ENCODE assay signal across 1 cellular context in the genomic region with DNA sequence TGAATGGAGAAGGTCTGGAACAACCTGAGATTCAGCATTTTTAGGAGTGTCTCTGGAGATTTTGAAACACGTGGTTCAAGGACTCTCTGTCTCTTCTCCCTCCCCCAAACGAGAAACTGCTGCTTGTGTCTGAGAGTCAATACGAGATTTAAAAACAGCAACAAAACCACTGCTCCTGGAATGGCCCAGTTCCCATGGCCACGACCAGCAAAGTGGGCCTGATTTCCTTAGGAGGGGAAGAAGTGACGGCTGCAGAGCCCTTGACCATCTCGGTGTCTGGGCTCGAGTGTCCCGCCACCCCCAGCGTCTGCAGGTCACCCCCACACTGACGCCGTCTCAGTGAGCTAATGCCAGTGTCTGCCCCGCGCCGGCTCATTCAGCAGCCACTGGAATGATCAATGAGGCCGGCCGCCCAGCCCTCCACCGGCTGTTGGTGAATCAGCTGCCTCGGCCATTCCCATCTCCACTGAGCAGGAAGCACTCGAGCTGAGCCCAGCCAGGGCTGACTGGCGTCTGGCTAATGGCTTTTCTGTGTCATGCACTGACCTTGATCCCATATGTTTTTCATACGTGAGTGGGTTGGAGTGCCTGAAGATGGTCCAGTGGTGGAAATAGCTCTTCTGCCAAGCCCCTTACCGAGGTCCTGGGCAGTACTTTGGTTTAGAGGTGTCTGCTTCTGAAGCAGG.
A peak's percentile ranks its signal among the peaks of the same experiment; 100 is the strongest.
TF ChIP-seq lines count a peak whose summit lies in the region.

No MANE protein-coding gene starts in this region.

TF ChIP-seq in HepG2, 621 proteins besides CTCF, POLR2A, EP300 and RAD21 (continued from another document and continues in another):
- TF ChIP-seq, protein P1, sequence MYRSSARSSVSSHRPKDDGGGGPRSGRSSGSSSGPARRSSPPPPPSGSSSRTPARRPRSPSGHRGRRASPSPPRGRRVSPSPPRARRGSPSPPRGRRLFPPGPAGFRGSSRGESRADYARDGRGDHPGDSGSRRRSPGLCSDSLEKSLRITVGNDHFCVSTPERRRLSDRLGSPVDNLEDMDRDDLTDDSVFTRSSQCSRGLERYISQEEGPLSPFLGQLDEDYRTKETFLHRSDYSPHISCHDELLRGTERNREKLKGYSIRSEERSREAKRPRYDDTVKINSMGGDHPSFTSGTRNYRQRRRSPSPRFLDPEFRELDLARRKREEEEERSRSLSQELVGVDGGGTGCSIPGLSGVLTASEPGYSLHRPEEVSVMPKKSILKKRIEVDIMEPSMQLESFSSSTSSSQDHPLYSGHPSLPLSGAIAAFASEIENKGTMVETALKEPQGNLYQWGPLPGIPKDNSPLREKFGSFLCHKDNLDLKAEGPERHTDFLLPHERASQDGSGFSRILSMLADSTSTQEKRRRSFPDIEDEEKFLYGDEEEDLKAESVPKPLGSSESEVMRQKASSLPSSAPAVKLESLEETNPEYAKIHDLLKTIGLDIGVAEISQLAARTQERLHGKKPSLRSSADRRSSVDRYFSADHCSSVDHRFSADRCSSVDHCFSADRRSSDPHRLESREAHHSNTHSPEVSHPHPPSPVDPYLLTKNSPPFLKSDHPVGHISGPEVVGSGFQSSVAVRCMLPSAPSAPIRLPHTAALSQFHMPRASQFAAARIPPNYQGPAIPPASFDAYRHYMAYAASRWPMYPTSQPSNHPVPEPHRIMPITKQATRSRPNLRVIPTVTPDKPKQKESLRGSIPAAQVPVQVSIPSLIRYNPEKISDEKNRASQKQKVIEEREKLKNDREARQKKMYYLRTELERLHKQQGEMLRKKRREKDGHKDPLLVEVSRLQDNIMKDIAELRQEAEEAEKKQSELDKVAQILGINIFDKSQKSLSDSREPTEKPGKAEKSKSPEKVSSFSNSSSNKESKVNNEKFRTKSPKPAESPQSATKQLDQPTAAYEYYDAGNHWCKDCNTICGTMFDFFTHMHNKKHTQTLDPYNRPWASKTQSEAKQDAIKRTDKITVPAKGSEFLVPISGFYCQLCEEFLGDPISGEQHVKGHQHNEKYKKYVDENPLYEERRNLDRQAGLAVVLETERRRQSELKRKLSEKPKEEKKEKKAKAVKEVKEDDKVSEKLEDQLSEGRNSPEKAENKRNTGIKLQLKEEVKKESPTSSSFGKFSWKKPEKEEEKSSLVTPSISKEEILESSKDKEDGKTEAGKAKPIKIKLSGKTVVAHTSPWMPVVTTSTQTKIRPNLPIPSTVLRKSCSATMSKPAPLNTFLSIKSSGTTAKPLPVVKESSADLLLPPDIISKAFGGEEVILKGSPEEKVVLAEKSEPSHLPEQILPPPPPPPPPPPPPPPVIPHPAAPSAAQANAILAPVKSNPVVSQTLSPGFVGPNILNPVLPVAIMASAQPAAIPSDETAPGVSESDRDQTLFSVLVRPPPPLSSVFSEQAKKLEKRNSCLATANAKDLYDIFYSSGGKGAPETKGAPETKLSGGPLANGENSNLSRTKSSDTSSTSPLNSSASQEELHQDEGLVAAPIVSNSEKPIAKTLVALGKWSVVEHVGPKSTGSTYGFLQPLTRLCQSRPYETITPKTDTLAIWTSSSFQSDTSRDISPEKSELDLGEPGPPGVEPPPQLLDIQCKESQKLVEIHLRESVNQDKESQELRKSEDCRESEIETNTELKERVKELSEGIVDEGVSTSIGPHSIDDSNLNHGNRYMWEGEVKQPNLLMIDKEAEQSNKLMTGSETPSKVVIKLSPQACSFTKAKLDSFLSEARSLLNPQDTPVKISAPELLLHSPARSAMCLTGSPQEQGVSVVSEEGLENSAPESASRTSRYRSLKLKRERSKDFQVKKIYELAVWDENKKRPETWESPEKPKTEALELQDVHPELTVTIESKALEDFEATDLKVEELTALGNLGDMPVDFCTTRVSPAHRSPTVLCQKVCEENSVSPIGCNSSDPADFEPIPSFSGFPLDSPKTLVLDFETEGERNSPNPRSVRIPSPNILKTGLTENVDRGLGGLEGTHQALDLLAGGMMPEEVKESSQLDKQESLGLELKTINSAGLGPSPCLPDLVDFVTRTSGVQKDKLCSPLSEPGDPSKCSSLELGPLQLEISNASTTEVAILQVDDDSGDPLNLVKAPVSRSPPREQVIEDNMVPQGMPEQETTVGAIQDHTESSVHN (CRISPR knock-in tag; IDR thresholded peaks at IDR 0.05) = no peak
- TF ChIP-seq SMAD3 (CRISPR knock-in tag; IDR thresholded peaks at IDR 0.05) (peak; percentile 41; the same call in 1 of the 2 replicates), ZNF772 (CRISPR knock-in tag; IDR thresholded peaks at IDR 0.05) (peak; percentile 56; the same call in 1 of the 2 replicates), SAFB2 (CRISPR knock-in tag; IDR thresholded peaks at IDR 0.05; ENCODE audit: borderline replicate concordance, low read depth) (no peak), TEF (CRISPR knock-in tag; IDR thresholded peaks at IDR 0.05) (no peak), ZNF598 (CRISPR knock-in tag; IDR thresholded peaks at IDR 0.05; ENCODE audit: borderline replicate concordance) (peak; percentile 87; the same call in 1 of the 2 replicates), STAT5B (CRISPR knock-in tag; IDR thresholded peaks at IDR 0.05) (0 out of 2 replicates have a peak, but pooled peaks have one; percentile 30), SNAPC2 (CRISPR knock-in tag; IDR thresholded peaks at IDR 0.05) (no peak), ZNF432 (CRISPR knock-in tag; IDR thresholded peaks at IDR 0.05; ENCODE audit: borderline replicate concordance) (no peak), ZNF274 (CRISPR knock-in tag; IDR thresholded peaks at IDR 0.05) (peak; percentile 62; the same call in 1 of the 2 replicates), PHF20 (CRISPR knock-in tag; IDR thresholded peaks at IDR 0.05) (0 out of 2 replicates have a peak, but pooled peaks have one; percentile 17), KLF12 (CRISPR knock-in tag; IDR thresholded peaks at IDR 0.05; ENCODE audit: borderline replicate concordance) (no peak), ZNF670 (CRISPR knock-in tag; IDR thresholded peaks at IDR 0.05; ENCODE audit: borderline replicate concordance) (0 out of 2 replicates have a peak, but pooled peaks have one; percentile 19), PREB (CRISPR knock-in tag; IDR thresholded peaks at IDR 0.05) (no peak), TRIM22 (IDR thresholded peaks at IDR 0.05) (no peak), ZNF891 (CRISPR knock-in tag; IDR thresholded peaks at IDR 0.05) (0 out of 2 replicates have a peak, but pooled peaks have one; percentile 61), ZNF800 (CRISPR knock-in tag; IDR thresholded peaks at IDR 0.05) (peak; percentile 74), ZNF207 (IDR thresholded peaks at IDR 0.05; ENCODE audit: borderline replicate concordance) (no peak), ZNF44 (CRISPR knock-in tag; IDR thresholded peaks at IDR 0.05) (no peak)
- TF ChIP-seq, protein P2, sequence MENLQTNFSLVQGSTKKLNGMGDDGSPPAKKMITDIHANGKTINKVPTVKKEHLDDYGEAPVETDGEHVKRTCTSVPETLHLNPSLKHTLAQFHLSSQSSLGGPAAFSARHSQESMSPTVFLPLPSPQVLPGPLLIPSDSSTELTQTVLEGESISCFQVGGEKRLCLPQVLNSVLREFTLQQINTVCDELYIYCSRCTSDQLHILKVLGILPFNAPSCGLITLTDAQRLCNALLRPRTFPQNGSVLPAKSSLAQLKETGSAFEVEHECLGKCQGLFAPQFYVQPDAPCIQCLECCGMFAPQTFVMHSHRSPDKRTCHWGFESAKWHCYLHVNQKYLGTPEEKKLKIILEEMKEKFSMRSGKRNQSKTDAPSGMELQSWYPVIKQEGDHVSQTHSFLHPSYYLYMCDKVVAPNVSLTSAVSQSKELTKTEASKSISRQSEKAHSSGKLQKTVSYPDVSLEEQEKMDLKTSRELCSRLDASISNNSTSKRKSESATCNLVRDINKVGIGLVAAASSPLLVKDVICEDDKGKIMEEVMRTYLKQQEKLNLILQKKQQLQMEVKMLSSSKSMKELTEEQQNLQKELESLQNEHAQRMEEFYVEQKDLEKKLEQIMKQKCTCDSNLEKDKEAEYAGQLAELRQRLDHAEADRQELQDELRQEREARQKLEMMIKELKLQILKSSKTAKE (CRISPR knock-in tag; IDR thresholded peaks at IDR 0.05; ENCODE audit: borderline replicate concordance) = no peak; the same call in 1 of the 2 replicates
- TF ChIP-seq, protein P3, sequence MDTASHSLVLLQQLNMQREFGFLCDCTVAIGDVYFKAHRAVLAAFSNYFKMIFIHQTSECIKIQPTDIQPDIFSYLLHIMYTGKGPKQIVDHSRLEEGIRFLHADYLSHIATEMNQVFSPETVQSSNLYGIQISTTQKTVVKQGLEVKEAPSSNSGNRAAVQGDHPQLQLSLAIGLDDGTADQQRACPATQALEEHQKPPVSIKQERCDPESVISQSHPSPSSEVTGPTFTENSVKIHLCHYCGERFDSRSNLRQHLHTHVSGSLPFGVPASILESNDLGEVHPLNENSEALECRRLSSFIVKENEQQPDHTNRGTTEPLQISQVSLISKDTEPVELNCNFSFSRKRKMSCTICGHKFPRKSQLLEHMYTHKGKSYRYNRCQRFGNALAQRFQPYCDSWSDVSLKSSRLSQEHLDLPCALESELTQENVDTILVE (CRISPR knock-in tag; IDR thresholded peaks at IDR 0.05) = 0 out of 2 replicates have a peak, but pooled peaks have one; percentile 34
